ENCODE assay signal across 8 cellular contexts in the genomic region with DNA sequence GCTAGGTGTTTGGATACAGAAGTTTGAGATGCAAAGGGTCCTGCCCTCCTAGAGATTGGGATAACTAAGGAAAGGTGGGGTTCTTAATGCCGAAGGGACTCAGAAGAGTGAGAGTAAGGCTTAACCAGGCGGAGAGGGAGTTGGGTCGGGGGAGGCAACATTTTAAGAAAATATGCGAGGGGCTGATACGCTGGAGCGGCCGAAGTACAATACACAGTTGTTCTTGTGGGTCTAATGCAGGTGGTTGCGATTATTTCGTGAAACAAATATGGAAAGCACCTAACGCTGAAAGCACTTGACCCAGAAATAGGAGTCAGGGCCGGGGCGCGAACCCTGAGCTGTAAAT. TPM values are rescaled to one million over a fixed set of nuclear protein-coding genes. Genes with fewer than 3 reads are reported as not detected.
A peak's percentile ranks its signal among the peaks of the same experiment; 100 is the strongest.
DNase-seq lines count a peak whose midpoint lies in the region; ATAC-seq, FAIRE-seq and TF ChIP-seq lines count a peak whose summit lies in the region.

No MANE protein-coding gene starts in this region.

- peak overlapping the region; percentile 84 for H3K9ac ChIP-seq in HUES48 (ENCODE audit: low read depth, low read length)

- H3K27ac Mint-ChIP-seq in activated CD4-positive, alpha-beta T cell treated with anti-CD3 and anti-CD28 coated beads, Interleukin-2, amount 10 ng/mL, durations not matched to agents 24 days and 14 days, result peak overlapping the region; percentile 97
- H3K27ac Mint-ChIP-seq in nephron, result peak overlapping the region; percentile 98 to 99 (median 99)

- no peak for ATAC-seq in GM19463 (IDR thresholded peaks at IDR 0.05; ENCODE audit: unreplicated experiment)

- H3K27ac ChIP-seq in HUES48 (ENCODE audit: low read depth, low read length) (peak overlapping the region; percentile 84), cingulate gyrus (ENCODE audit: low read depth, low read length) (peak overlapping the region; percentile 93)

- H3K27me3 Mint-ChIP-seq in activated CD4-positive, alpha-beta T cell treated with anti-CD3 and anti-CD28 coated beads, Interleukin-2, amount 10 ng/mL, durations not matched to agents 24 days and 14 days, result no peaks in the 10 kb centered on the region
- peaks cover 22% of the 10 kb centered on the region for H3K27me3 Mint-ChIP-seq in nephron (ENCODE audit: low read depth)

- peaks cover 8% of the 10 kb centered on the region for H3K4me1 ChIP-seq in HUES48 (ENCODE audit: control insufficient read depth, insufficient read depth, low read length)

- no peak for FAIRE-seq in RCC 7860 (lab: Jason Lieb, UNC)

- no peaks in the 10 kb centered on the region for H3K9me3 ChIP-seq in HUES48 (ENCODE audit: control insufficient read depth, insufficient read depth, low read length)

- H3K36me3 Mint-ChIP-seq in activated CD4-positive, alpha-beta T cell treated with anti-CD3 and anti-CD28 coated beads, Interleukin-2, amount 10 ng/mL, durations not matched to agents 24 days and 14 days (ENCODE audit: low read depth), result peaks cover 23% of the 10 kb centered on the region
- peaks cover 7% of the 10 kb centered on the region for H3K36me3 Mint-ChIP-seq in nephron (ENCODE audit: low read depth)

- H3K4me1 Mint-ChIP-seq in activated CD4-positive, alpha-beta T cell treated with anti-CD3 and anti-CD28 coated beads, Interleukin-2, amount 10 ng/mL, durations not matched to agents 24 days and 14 days, result peaks cover 25% of the 10 kb centered on the region
- peaks cover 38% of the 10 kb centered on the region for H3K4me1 Mint-ChIP-seq in nephron

- peak overlapping the region; percentile 98 for H3K4me3 ChIP-seq in HUES48 (ENCODE audit: low read depth, low read length)

- H3K36me3 ChIP-seq in HUES48 (ENCODE audit: control insufficient read depth, insufficient read depth, low read length), result peaks cover 11% of the 10 kb centered on the region

- H3K27me3 ChIP-seq in HUES48 (ENCODE audit: control insufficient read depth, insufficient read depth, low read length), result no peaks in the 10 kb centered on the region

- H3K4me3 Mint-ChIP-seq in activated CD4-positive, alpha-beta T cell treated with anti-CD3 and anti-CD28 coated beads, Interleukin-2, amount 10 ng/mL, durations not matched to agents 24 days and 14 days, result peak overlapping the region; percentile 98
- H3K4me3 Mint-ChIP-seq in nephron, result peak overlapping the region; percentile 99 to 100 (median 100)

- DNase-seq in activated CD4-positive, alpha-beta T cell treated with anti-CD3 and anti-CD28 coated beads, Interleukin-2, amount 10 ng/mL, durations not matched to agents 24 days and 14 days, result no peak
- no peak for DNase-seq in activated CD4-positive, alpha-beta T cell treated with anti-CD3 and anti-CD28 coated beads, Interleukin-2, amount 50 U/mL, for 1 hour
- no peak for DNase-seq in stimulated activated naive CD4-positive, alpha-beta T cell treated with Interleukin-2 at 50 U/mL for 16 hours (lab: John Stamatoyannopoulos, UW)
- no peak for DNase-seq in RCC 7860 (ENCODE audit: low spot score)

- no peak for TF ChIP-seq CTCF in nephron (IDR thresholded peaks at IDR 0.05; ENCODE audit: unreplicated experiment in 3 of 3)

- intact Hi-C loops in activated CD4-positive, alpha-beta T cell treated with anti-CD3 and anti-CD28 coated beads, Interleukin-2, amount 10 ng/mL, durations not matched to agents 24 days and 14 days (cut with micrococcal nuclease), result loop anchor here (2.0 to 5.0 kb wide), 5 partner anchors 69 to 681 kb away; a partner anchor contains a TSS

- peaks cover 3% of the 10 kb centered on the region for H3K9me3 Mint-ChIP-seq in activated CD4-positive, alpha-beta T cell treated with anti-CD3 and anti-CD28 coated beads, Interleukin-2, amount 10 ng/mL, durations not matched to agents 24 days and 14 days
- H3K9me3 Mint-ChIP-seq in nephron, result no peaks in the 10 kb centered on the region

RNA-seq across cellular contexts. Expression of a gene that starts 0.3 kb away (rescaled TPM):
- 59.0 and 59.6 TPM in 2 replicates for total RNA-seq in activated CD4-positive, alpha-beta T cell treated with anti-CD3 and anti-CD28 coated beads, Interleukin-2, amount 10 ng/mL, durations not matched to agents 24 days and 14 days
